ENCODE assay signal across 11 cellular contexts in the genomic region with DNA sequence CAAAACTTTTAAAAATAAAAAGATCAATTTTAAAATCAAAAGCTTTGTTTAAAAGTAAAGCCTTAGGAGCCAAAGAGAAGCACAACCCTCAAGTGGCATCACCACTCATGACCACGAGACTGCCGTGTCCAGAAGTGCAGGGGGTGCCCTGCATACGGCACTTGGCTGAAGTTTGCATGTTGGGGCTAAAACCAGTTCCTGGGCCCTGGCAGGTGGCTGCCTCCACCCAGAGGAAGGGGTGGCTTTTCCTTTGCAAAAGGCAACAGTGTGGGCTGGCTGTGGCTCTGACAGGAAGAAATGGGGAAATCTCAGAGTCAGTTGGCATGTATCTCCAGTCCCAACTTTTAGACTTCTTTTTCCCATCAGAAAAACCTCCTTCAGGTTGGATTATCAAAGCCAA. TPM values are rescaled to one million over a fixed set of nuclear protein-coding genes. Genes with fewer than 3 reads are reported as not detected.
DNase-seq lines count a peak whose midpoint lies in the region; ATAC-seq and TF ChIP-seq lines count a peak whose summit lies in the region.
"Had no signal": no experiment of that assay in that cellular context is flagged by ENCODE, and none has a peak within 500 bp of the region (broad histone marks: within the 10 kb centered on the region; RNA-seq: fewer than 3 reads in every experiment).

No MANE protein-coding gene starts in this region.

- H3K4me3 ChIP-seq in CD4-positive, alpha-beta memory T cell (ENCODE audit: low read length in 2 of 2) = peak overlapping the region in 1 of 2 donors; percentile 23
- no peak overlapping the region for H3K4me3 ChIP-seq in foreskin fibroblast (ENCODE audit: low read depth in 1 of 2, low read length in 2 of 2)

- H3K27ac ChIP-seq in CD4-positive, alpha-beta memory T cell (ENCODE audit: low read depth, low read length) = peak overlapping the region; percentile 73
- H3K27ac ChIP-seq: foreskin keratinocyte had no signal

- TF ChIP-seq CTCF in foreskin fibroblast (IDR thresholded peaks at IDR 0.05; ENCODE audit: low read depth, low read length) = no peak

- no peaks in the 10 kb centered on the region for H3K27me3 Mint-ChIP-seq in CD4-positive, alpha-beta memory T cell
- no peaks in the 10 kb centered on the region for H3K27me3 Mint-ChIP-seq in activated naive CD8-positive, alpha-beta T cell treated with anti-CD3 and anti-CD28 coated beads for 36 hours
- H3K27me3 Mint-ChIP-seq in naive thymus-derived CD8-positive, alpha-beta T cell = no peaks in the 10 kb centered on the region
- H3K27me3 Mint-ChIP-seq: activated naive CD4-positive, alpha-beta T cell treated with anti-CD3 and anti-CD28 coated beads, Interleukin-2, amount 50 U/mL, for 24 hours had no signal

- H3K27ac Mint-ChIP-seq in CD4-positive, alpha-beta memory T cell = peak overlapping the region; percentile 93 to 99 (median 98)
- peak overlapping the region; percentile 38 for H3K27ac Mint-ChIP-seq in activated naive CD8-positive, alpha-beta T cell treated with anti-CD3 and anti-CD28 coated beads for 36 hours
- H3K27ac Mint-ChIP-seq in naive thymus-derived CD8-positive, alpha-beta T cell = peak overlapping the region; percentile 89 to 99 (median 96)

- peak in 1 of 2 donors; percentile 4 for ATAC-seq in naive thymus-derived CD8-positive, alpha-beta T cell
- ATAC-seq: foreskin keratinocyte had no signal

- peak overlapping the region; percentile 62 to 94 (median 86) for H3K4me3 Mint-ChIP-seq in CD4-positive, alpha-beta memory T cell
- no peak overlapping the region for H3K4me3 Mint-ChIP-seq in activated naive CD8-positive, alpha-beta T cell treated with anti-CD3 and anti-CD28 coated beads for 36 hours
- peak overlapping the region in 9 of 10 donors; percentile 57 to 98 (median 85) for H3K4me3 Mint-ChIP-seq in naive thymus-derived CD8-positive, alpha-beta T cell

- peaks cover 27% of the 10 kb centered on the region for H3K36me3 ChIP-seq in CD4-positive, alpha-beta memory T cell (ENCODE audit: insufficient read depth, low read length)

- H3K36me3 Mint-ChIP-seq in CD4-positive, alpha-beta memory T cell = peaks cover 34 to 51% of the 10 kb centered on the region in 2 donors
- peaks cover 28% of the 10 kb centered on the region for H3K36me3 Mint-ChIP-seq in activated naive CD8-positive, alpha-beta T cell treated with anti-CD3 and anti-CD28 coated beads for 36 hours
- H3K36me3 Mint-ChIP-seq in naive thymus-derived CD8-positive, alpha-beta T cell = peaks cover 0 to 51% (median 8%) of the 10 kb centered on the region in 3 donors

- peaks cover 100% of the 10 kb centered on the region for H3K4me1 ChIP-seq in CD4-positive, alpha-beta memory T cell (ENCODE audit: insufficient read depth, low read length)

- CTCF ChIA-PET in CD4-positive, alpha-beta memory T cell (lab: Charles Lee; ENCODE audit: partially characterized antibody) = interaction anchor here (9.0 to 11.2 kb wide), 2 partner anchors 14 to 18 kb away, joined by 165 to 312 read pairs; partner anchors contain the start of gene TRMO

- H3K9me3 Mint-ChIP-seq in CD4-positive, alpha-beta memory T cell = no peaks in the 10 kb centered on the region
- no peaks in the 10 kb centered on the region for H3K9me3 Mint-ChIP-seq in activated naive CD8-positive, alpha-beta T cell treated with anti-CD3 and anti-CD28 coated beads for 36 hours
- H3K9me3 Mint-ChIP-seq in naive thymus-derived CD8-positive, alpha-beta T cell = no peaks in the 10 kb centered on the region
- H3K9me3 Mint-ChIP-seq: activated naive CD4-positive, alpha-beta T cell treated with anti-CD3 and anti-CD28 coated beads, Interleukin-2, amount 50 U/mL, for 24 hours had no signal

- peaks cover 57 to 94% (median 78%) of the 10 kb centered on the region in 4 donors for H3K4me1 Mint-ChIP-seq in CD4-positive, alpha-beta memory T cell
- H3K4me1 Mint-ChIP-seq in activated naive CD8-positive, alpha-beta T cell treated with anti-CD3 and anti-CD28 coated beads for 36 hours = peaks cover 49% of the 10 kb centered on the region
- H3K4me1 Mint-ChIP-seq in naive thymus-derived CD8-positive, alpha-beta T cell = peaks cover 39 to 92% (median 87%) of the 10 kb centered on the region in 4 donors

- H3K27me3 ChIP-seq in CD4-positive, alpha-beta memory T cell (ENCODE audit: insufficient read depth, low read length) = no peaks in the 10 kb centered on the region
- H3K27me3 ChIP-seq: foreskin keratinocyte had no signal

- intact Hi-C loops in CD4-positive, alpha-beta memory T cell (cut with micrococcal nuclease) = loop anchor here (5.0 kb wide), 1 partner anchor 275 kb away; the partner anchor contains the start of genes NCBP1 and TSTD2

- no peaks in the 10 kb centered on the region for H3K9me3 ChIP-seq in CD4-positive, alpha-beta memory T cell (ENCODE audit: control insufficient read depth in 1 of 2, low read length in 2 of 2)

- POLR2A ChIA-PET in CD4-positive, alpha-beta memory T cell (lab: Charles Lee; ENCODE audit: partially characterized antibody) = interaction anchor here (0.6 to 15.8 kb wide), 7 partner anchors 11 to 350 kb away, joined by 3 to 746 read pairs (median 3); partner anchors contain the start of genes ANP32B and TRMO
- POLR2A ChIA-PET in naive thymus-derived CD8-positive, alpha-beta T cell (lab: Charles Lee) = interaction anchor here (0.7 to 18.1 kb wide), 5 partner anchors 13 to 274 kb away, joined by 3 to 349 read pairs (median 5); partner anchors contain the start of genes ANP32B, NCBP1, TRIM14 and TRMO

- peak in 4 of 5 donors; percentile 26 to 63 (median 35) for DNase-seq in CD4-positive, alpha-beta memory T cell
- DNase-seq in Kasumi-1 (lab: John Stamatoyannopoulos, UW) (peak; percentile 50 to 68), foreskin fibroblast (no peak), NCI-H345 (lab: John Stamatoyannopoulos, UW) (no peak), NCI-H774 (lab: John Stamatoyannopoulos, UW) (no peak)
- no peak for DNase-seq in activated naive CD8-positive, alpha-beta T cell treated with anti-CD3 and anti-CD28 coated beads for 36 hours
- no peak for DNase-seq in naive thymus-derived CD8-positive, alpha-beta T cell
- DNase-seq: foreskin keratinocyte had no signal

RNA-seq across cellular contexts. Expression of gene TRMO, which starts 15.2 kb away (rescaled TPM):
- total RNA-seq in CD4-positive, alpha-beta memory T cell = 10 to 100 TPM; 51.6 to 59.5 TPM
- 10 to 100 TPM; 21.7 to 31.2 TPM for polyA plus RNA-seq in CD4-positive, alpha-beta memory T cell
- total RNA-seq in activated naive CD8-positive, alpha-beta T cell treated with anti-CD3 and anti-CD28 coated beads for 36 hours = 10 to 100 TPM; 17.7 to 18.1 TPM
- 10 to 100 TPM; 40.2 to 51.5 TPM for total RNA-seq in naive thymus-derived CD8-positive, alpha-beta T cell
- 10 to 100 TPM; 11.7 to 18.0 (median 13.8) TPM for polyA plus RNA-seq in naive thymus-derived CD8-positive, alpha-beta T cell

RNA-seq across cellular contexts. Expression of gene HEMGN, which starts 30.9 kb away (rescaled TPM):
- 1 to 10 TPM; 1.6 to 2.3 TPM for total RNA-seq in CD4-positive, alpha-beta memory T cell
- 1 to 10 TPM; 3.4 to 4.0 TPM for polyA plus RNA-seq in CD4-positive, alpha-beta memory T cell
- total RNA-seq in activated naive CD8-positive, alpha-beta T cell treated with anti-CD3 and anti-CD28 coated beads for 36 hours = 1 to 10 TPM; 1.9 to 2.6 TPM
- total RNA-seq in naive thymus-derived CD8-positive, alpha-beta T cell = 1 to 10 TPM; 1.9 to 3.4 TPM
- 10 to 100 TPM in 1 of 3 donors, 1 to 10 TPM in 2; 7.6 to 11.0 (median 8.3) TPM for polyA plus RNA-seq in naive thymus-derived CD8-positive, alpha-beta T cell
- total RNA-seq: foreskin keratinocyte, kidney epithelial cell, osteocyte had no signal
- polyA plus RNA-seq: foreskin keratinocyte had no signal

RNA-seq across cellular contexts. Expression of gene FOXE1, which starts 54.0 kb away (rescaled TPM):
- not detected for total RNA-seq in CD4-positive, alpha-beta memory T cell
- not detected for polyA plus RNA-seq in CD4-positive, alpha-beta memory T cell
- not detected for total RNA-seq in activated naive CD8-positive, alpha-beta T cell treated with anti-CD3 and anti-CD28 coated beads for 36 hours
- total RNA-seq in naive thymus-derived CD8-positive, alpha-beta T cell = not detected
- not detected for polyA plus RNA-seq in naive thymus-derived CD8-positive, alpha-beta T cell
- total RNA-seq: osteocyte had no signal

Comparison
In these comparisons a context has a peak if more than half of its experiments do, and no peak if none do; other contexts are left out.
1. DNase-seq: peak in CD4-positive, alpha-beta memory T cell (4 of 5) and Kasumi-1 (2 of 2); none in activated naive CD8-positive, alpha-beta T cell treated with anti-CD3 and anti-CD28 coated beads for 36 hours (single experiment), naive thymus-derived CD8-positive, alpha-beta T cell (0 of 10), foreskin fibroblast (0 of 2), NCI-H345 (single experiment) and NCI-H774 (single experiment).
2. H3K27ac Mint-ChIP-seq: peak in every context shown above with its lines; median percentile 98 in CD4-positive, alpha-beta memory T cell; 96 in naive thymus-derived CD8-positive, alpha-beta T cell; 38 in activated naive CD8-positive, alpha-beta T cell treated with anti-CD3 and anti-CD28 coated beads for 36 hours.